In the genomic region with DNA sequence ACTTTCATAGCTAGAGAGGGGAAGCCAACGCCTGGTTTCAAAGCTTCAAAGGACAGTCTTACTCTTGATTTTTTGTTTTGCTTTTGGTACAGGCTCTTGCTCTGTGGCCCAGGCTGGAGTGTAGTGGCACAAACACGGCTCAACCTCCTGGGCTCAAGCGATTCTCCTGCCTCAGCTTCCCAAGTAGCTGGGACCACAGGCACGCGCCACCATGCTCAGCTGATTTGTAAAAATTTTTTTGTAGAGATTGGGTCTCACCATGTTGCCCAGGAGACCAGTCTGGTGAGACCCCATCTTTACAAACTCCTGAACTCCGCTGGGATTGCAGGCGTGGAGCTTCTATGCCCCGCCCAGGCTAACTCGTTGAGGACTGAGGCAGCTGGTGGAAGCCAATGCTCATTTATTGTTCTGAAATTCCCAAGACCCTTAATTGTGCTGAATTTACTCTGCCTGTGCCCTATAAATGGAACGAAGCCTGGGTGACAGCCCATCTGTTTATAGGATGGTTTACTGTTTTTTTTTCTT, we compare ENCODE assay signal across 25 cellular contexts. TPM values are rescaled to one million over a fixed set of nuclear protein-coding genes. Genes with fewer than 3 reads are reported as not detected.
DNase-seq lines count a peak whose midpoint lies in the region; ATAC-seq, FAIRE-seq and TF ChIP-seq lines count a peak whose summit lies in the region.
"Had no signal": no experiment of that assay in that cellular context is flagged by ENCODE, and none has a peak within 500 bp of the region (broad histone marks: within the 10 kb centered on the region; RNA-seq: fewer than 3 reads in every experiment).

No MANE protein-coding gene starts in this region.

- H3K4me3 ChIP-seq in OCI-LY1 (ENCODE audit: low read depth, low read length, poor library complexity, severe bottlenecking) (no peak overlapping the region), HepG2 (replicated peaks in 1 of 3; ENCODE audit: insufficient read depth in 1 of 3, low read depth in 2 of 3, low read length in 3 of 3) (no peak overlapping the region)
- H3K4me3 ChIP-seq: GM12878, mucosa of descending colon, neural progenitor cell, SJSA1 had no signal

- H3K27me3 ChIP-seq in OCI-LY1 (ENCODE audit: insufficient read depth, low read length) = no peaks in the 10 kb centered on the region
- no peaks in the 10 kb centered on the region for H3K27me3 ChIP-seq in HepG2 (ENCODE audit: control insufficient read depth in 1 of 2, insufficient read depth in 2 of 2, low read length in 2 of 2)
- H3K27me3 ChIP-seq: neural progenitor cell, SJSA1 had no signal

- intact Hi-C loops in cardiac septum (cut with DNase I) (loop anchor here (10.0 kb wide), 1 partner anchor 223 kb away; the partner anchor contains the start of gene CPNE5), Right ventricle myocardium inferior (cut with DNase I) (no loop called here), HepG2 (cut with micrococcal nuclease; ENCODE audit: unreplicated experiment) (no loop called here)

- H3K9me2 ChIP-seq in OCI-LY1 (ENCODE audit: low read depth, low read length) = no peaks in the 10 kb centered on the region

- H3K36me3 ChIP-seq in OCI-LY1 (ENCODE audit: insufficient read depth, low read length) (peaks cover 61% of the 10 kb centered on the region), HepG2 (replicated peaks in 1 of 2; ENCODE audit: control insufficient read depth in 1 of 2, insufficient read depth in 2 of 2, low read length in 2 of 2) (peaks cover 2 to 17% of the 10 kb centered on the region in 2 experiments; a peak in 3 of 5 replicates)

- POLR2A ChIA-PET in HepG2 (lab: Yijun Ruan, JAX) = interaction anchor here (0.7 to 8.2 kb wide), 4 partner anchors 10 to 480 kb away, joined by 3 to 142 read pairs (median 26); partner anchors contain the start of genes CDKN1A and SRSF3

- 96% methylated on average over 10 of the region's 10 CpGs for WGBS in HepG2 (ENCODE audit: low lambda C conversion rate)

- no TSS peak for BruUV-seq in HepG2 (replicated peaks; lab: Mats Ljungman, UMichigan)

- peaks cover 21% of the 10 kb centered on the region for H3F3A ChIP-seq in OCI-LY1 (ENCODE audit: insufficient read depth, low read length)

- in situ Hi-C loops in HepG2 (cut with HindIII; ENCODE audit: extremely low pct_ligation_motif_present, low pct_unique_long_range_greater_than_20kb) = no loop called here

- TF ChIP-seq RAD21 in HepG2 (CRISPR knock-in tag; IDR thresholded peaks at IDR 0.05) = no peak

- FAIRE-seq in HepG2 (lab: Jason Lieb, UNC) = no peak
- FAIRE-seq: astrocyte, GM12878, urothelium cell line had no signal

- no peak overlapping the region for H2AFZ ChIP-seq in OCI-LY1 (ENCODE audit: low read length)
- H2AFZ ChIP-seq in HepG2 (ENCODE audit: low read length) = no peak overlapping the region
- H2AFZ ChIP-seq: neural progenitor cell had no signal

- no peaks in the 10 kb centered on the region for H4K20me1 ChIP-seq in OCI-LY1 (ENCODE audit: insufficient read depth, low read length)
- peaks cover 32% of the 10 kb centered on the region for H4K20me1 ChIP-seq in HepG2 (ENCODE audit: insufficient read depth, low read length)

- H3K4me1 ChIP-seq in OCI-LY1 (ENCODE audit: insufficient read depth, low read length, severe bottlenecking) (no peaks in the 10 kb centered on the region), HepG2 (ENCODE audit: insufficient read depth, low read length) (peaks cover 30% of the 10 kb centered on the region)
- H3K4me1 ChIP-seq: neural progenitor cell, SJSA1 had no signal

- H3K9ac ChIP-seq in OCI-LY1 (ENCODE audit: low read length) (no peak overlapping the region), HepG2 (ENCODE audit: insufficient read depth, low read depth, low read length) (no peak overlapping the region)
- H3K9ac ChIP-seq: neural progenitor cell had no signal

- DNase-seq in cardiac septum (ENCODE audit: low spot score) (peak; percentile 19), Right ventricle myocardium inferior (ENCODE audit: missing footprints) (no peak), HepG2 (ENCODE audit: low spot score) (no peak), NCI-H82 (lab: John Stamatoyannopoulos, UW) (no peak)
- DNase-seq: activated CD4-positive, alpha-beta T cell treated with anti-CD3 and anti-CD28 coated beads, Interleukin-2, amount 10 ng/mL, durations not matched to agents 7 days and 5 days; activated CD8-positive, alpha-beta memory T cell treated with anti-CD3 and anti-CD28 coated beads, Interleukin-2, amount 50 U/mL, for 4 hours; activated gamma-delta T cell treated with Interleukin-2 at 50 U/mL for 16 hours; effector CD4-positive, alpha-beta T cell; erythroblast; foreskin fibroblast; left ventricle myocardium superior; NCI-H1694; NCI-H226; PC-3; substantia nigra; T-helper 1 cell had no signal

- H3K27ac ChIP-seq in OCI-LY1 (ENCODE audit: low read depth, low read length, poor library complexity, severe bottlenecking) (peak overlapping the region; percentile 7), HepG2 (ENCODE audit: extremely low read length, insufficient read depth, low read length) (no peak overlapping the region)
- H3K27ac ChIP-seq: neural progenitor cell, SJSA1 had no signal

- ATAC-seq in Right ventricle myocardium inferior (no peak), HepG2 (no peak), GM19452 (IDR thresholded peaks at IDR 0.05; ENCODE audit: unreplicated experiment) (no peak), HG03354 (IDR thresholded peaks at IDR 0.05; ENCODE audit: poor library complexity, severe bottlenecking, unreplicated experiment) (no peak)
- ATAC-seq: GM12878, left ventricle myocardium superior, mucosa of descending colon, PC-3 had no signal

- CTCF ChIA-PET in HepG2 (lab: Yijun Ruan, JAX; ENCODE audit: low intra/inter-chr PET ratio, low total read pairs) = no interaction called here

- TF ChIP-seq EP300 in HepG2 (IDR thresholded peaks at IDR 0.05; ENCODE audit: low read depth in 2 of 2, low read length in 2 of 2) = no peak
- no peak for TF ChIP-seq EP300 in HepG2 (CRISPR knock-in tag; IDR thresholded peaks at IDR 0.05; ENCODE audit: borderline replicate concordance)

- no peaks in the 10 kb centered on the region for H3K79me2 ChIP-seq in OCI-LY1 (ENCODE audit: insufficient read depth, low read length)
- peaks cover 4% of the 10 kb centered on the region for H3K79me2 ChIP-seq in HepG2 (ENCODE audit: insufficient read depth, low read length)

- H3K4me2 ChIP-seq in OCI-LY1 (ENCODE audit: low read length) (no peak overlapping the region), HepG2 (ENCODE audit: low read depth, low read length) (no peak overlapping the region)
- H3K4me2 ChIP-seq: neural progenitor cell had no signal

- H3K9me3 ChIP-seq in OCI-LY1 (ENCODE audit: low read length) (no peaks in the 10 kb centered on the region), HepG2 (ENCODE audit: low read length) (no peaks in the 10 kb centered on the region)
- H3K9me3 ChIP-seq: mucosa of descending colon, SJSA1 had no signal

- no peak for TF ChIP-seq POLR2A in HepG2 (IDR thresholded peaks at IDR 0.05; ENCODE audit: insufficient read depth in 1 of 2, low read depth in 2 of 2, low read length in 2 of 2)

- TF ChIP-seq CTCF in OCI-LY1 (IDR thresholded peaks at IDR 0.05; ENCODE audit: low read length) (no peak), HepG2 (CRISPR knock-in tag; IDR thresholded peaks at IDR 0.05) (no peak)

TF ChIP-seq in HepG2, 621 proteins besides CTCF, POLR2A, EP300 and RAD21:
- TF ChIP-seq AGO2 (optimal IDR thresholded peaks at IDR 0.05; ENCODE audit: low read depth, low read length) (peak; percentile 35), POLR2G (IDR thresholded peaks at IDR 0.05; ENCODE audit: low read depth, low read length) (peak; percentile 49; the same call in 1 of the 2 replicates), FOXO1 (CRISPR knock-in tag; IDR thresholded peaks at IDR 0.05) (no peak)

RNA-seq across cellular contexts. Expression of gene SRSF3, which starts 18.0 kb away (rescaled TPM):
- total RNA-seq in cardiac septum (148 TPM), Right ventricle myocardium inferior (119 TPM), HepG2 (2016; rRNA removed; fragmentation: Illumina TruSeq; extraction: Trizol) (684 and 1,115 TPM in 2 replicates)
- 87.6 and 93.5 TPM in 2 replicates for total RNA-seq in HepG2 (2016; cell fraction: cytosol; rRNA removed; fragmentation: Illumina TruSeq; extraction: Trizol; ENCODE audit: low read depth)
- 702 and 1,085 TPM in 2 replicates for total RNA-seq in HepG2 (2016; cell fraction: insoluble cytoplasmic fraction; rRNA removed; fragmentation: Illumina TruSeq; extraction: Trizol)
- 160 and 205 TPM in 2 replicates for total RNA-seq in HepG2 (2016; cell fraction: membrane; rRNA removed; fragmentation: Illumina TruSeq; extraction: Trizol)
- 332 and 341 TPM in 2 replicates for total RNA-seq in HepG2 (2016; cell fraction: nucleus; rRNA removed; fragmentation: Illumina TruSeq; extraction: Trizol)
- 149 and 206 TPM in 2 replicates for polyA plus RNA-seq in HepG2 (2011; rRNA removed)
- 204 and 209 TPM in 2 replicates for polyA plus RNA-seq in HepG2 (2011; cell fraction: cytosol; rRNA removed)
- 336 and 345 TPM in 2 replicates for polyA plus RNA-seq in HepG2 (2011; cell fraction: nucleus; rRNA removed)
- 161 and 268 TPM in 2 replicates for polyA plus RNA-seq in HepG2 (2012)
- 90.1 and 97.9 TPM in 2 replicates for polyA plus RNA-seq in HepG2 (2016; cell fraction: cytosol; fragmentation: Illumina TruSeq; extraction: Trizol; ENCODE audit: low read depth)
- 1,067 and 1,144 TPM in 2 replicates for polyA plus RNA-seq in HepG2 (2016; cell fraction: insoluble cytoplasmic fraction; fragmentation: Illumina TruSeq; extraction: Trizol; ENCODE audit: low read depth)
- 123 and 146 TPM in 2 replicates for polyA plus RNA-seq in HepG2 (2016; cell fraction: membrane; fragmentation: Illumina TruSeq; extraction: Trizol; ENCODE audit: low read depth)
- polyA plus RNA-seq in HepG2 (2016; cell fraction: nucleus; fragmentation: Illumina TruSeq; extraction: Trizol; ENCODE audit: insufficient read depth, low read depth) = 510 and 537 TPM in 2 replicates
- 214 and 251 TPM in 2 replicates for polyA minus RNA-seq in HepG2 (2011; rRNA and poly(A)+ RNA removed; ENCODE audit: low replicate concordance)
- polyA minus RNA-seq in HepG2 (2011; cell fraction: cytosol; rRNA and poly(A)+ RNA removed) = 55.8 and 58.4 TPM in 2 replicates
- polyA minus RNA-seq in HepG2 (2011; cell fraction: nucleus; rRNA and poly(A)+ RNA removed) = 453 and 553 TPM in 2 replicates
